ENCODE assay signal across 1 cellular context in the genomic region with DNA sequence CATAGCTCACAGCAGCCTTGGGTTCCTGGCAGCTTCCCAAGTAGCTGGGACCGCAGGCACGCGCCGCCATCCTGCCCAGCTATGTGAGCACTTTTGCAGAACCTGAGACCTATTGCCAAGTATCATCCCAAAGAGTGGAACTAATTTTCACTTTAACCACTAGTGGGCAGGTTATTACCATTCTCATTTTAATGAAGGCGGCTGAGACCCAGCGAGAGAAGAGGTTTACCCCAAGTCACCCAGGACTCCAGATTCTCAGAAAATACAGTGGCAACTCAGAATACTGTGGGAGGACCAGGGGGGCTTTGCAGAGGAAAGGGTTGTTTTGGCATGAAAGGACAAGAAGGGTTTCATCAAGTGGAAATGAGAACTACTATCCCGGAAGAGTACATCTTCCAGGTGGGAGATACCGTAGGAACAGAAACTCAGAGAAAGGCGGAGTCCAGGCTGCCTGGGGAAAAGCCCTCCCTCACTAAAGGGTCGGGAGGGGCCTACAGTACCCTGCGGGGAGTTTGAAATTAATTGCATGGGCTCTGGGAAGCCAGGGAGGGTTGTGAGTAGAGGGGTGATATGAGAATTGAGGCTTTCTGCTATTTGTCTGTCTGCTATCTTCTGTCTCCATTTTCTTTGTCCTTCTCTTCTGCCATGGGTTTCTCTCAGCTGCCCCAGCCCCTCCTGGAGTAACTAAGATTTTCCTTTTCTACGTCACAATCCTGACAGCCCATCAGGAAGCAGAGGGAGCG.
TF ChIP-seq lines count a peak whose summit lies in the region.

No MANE protein-coding gene starts in this region.

TF ChIP-seq in GM23338, 12 proteins besides CTCF, POLR2A, EP300 and RAD21 (continued from another document):
- TF ChIP-seq, protein P1, sequence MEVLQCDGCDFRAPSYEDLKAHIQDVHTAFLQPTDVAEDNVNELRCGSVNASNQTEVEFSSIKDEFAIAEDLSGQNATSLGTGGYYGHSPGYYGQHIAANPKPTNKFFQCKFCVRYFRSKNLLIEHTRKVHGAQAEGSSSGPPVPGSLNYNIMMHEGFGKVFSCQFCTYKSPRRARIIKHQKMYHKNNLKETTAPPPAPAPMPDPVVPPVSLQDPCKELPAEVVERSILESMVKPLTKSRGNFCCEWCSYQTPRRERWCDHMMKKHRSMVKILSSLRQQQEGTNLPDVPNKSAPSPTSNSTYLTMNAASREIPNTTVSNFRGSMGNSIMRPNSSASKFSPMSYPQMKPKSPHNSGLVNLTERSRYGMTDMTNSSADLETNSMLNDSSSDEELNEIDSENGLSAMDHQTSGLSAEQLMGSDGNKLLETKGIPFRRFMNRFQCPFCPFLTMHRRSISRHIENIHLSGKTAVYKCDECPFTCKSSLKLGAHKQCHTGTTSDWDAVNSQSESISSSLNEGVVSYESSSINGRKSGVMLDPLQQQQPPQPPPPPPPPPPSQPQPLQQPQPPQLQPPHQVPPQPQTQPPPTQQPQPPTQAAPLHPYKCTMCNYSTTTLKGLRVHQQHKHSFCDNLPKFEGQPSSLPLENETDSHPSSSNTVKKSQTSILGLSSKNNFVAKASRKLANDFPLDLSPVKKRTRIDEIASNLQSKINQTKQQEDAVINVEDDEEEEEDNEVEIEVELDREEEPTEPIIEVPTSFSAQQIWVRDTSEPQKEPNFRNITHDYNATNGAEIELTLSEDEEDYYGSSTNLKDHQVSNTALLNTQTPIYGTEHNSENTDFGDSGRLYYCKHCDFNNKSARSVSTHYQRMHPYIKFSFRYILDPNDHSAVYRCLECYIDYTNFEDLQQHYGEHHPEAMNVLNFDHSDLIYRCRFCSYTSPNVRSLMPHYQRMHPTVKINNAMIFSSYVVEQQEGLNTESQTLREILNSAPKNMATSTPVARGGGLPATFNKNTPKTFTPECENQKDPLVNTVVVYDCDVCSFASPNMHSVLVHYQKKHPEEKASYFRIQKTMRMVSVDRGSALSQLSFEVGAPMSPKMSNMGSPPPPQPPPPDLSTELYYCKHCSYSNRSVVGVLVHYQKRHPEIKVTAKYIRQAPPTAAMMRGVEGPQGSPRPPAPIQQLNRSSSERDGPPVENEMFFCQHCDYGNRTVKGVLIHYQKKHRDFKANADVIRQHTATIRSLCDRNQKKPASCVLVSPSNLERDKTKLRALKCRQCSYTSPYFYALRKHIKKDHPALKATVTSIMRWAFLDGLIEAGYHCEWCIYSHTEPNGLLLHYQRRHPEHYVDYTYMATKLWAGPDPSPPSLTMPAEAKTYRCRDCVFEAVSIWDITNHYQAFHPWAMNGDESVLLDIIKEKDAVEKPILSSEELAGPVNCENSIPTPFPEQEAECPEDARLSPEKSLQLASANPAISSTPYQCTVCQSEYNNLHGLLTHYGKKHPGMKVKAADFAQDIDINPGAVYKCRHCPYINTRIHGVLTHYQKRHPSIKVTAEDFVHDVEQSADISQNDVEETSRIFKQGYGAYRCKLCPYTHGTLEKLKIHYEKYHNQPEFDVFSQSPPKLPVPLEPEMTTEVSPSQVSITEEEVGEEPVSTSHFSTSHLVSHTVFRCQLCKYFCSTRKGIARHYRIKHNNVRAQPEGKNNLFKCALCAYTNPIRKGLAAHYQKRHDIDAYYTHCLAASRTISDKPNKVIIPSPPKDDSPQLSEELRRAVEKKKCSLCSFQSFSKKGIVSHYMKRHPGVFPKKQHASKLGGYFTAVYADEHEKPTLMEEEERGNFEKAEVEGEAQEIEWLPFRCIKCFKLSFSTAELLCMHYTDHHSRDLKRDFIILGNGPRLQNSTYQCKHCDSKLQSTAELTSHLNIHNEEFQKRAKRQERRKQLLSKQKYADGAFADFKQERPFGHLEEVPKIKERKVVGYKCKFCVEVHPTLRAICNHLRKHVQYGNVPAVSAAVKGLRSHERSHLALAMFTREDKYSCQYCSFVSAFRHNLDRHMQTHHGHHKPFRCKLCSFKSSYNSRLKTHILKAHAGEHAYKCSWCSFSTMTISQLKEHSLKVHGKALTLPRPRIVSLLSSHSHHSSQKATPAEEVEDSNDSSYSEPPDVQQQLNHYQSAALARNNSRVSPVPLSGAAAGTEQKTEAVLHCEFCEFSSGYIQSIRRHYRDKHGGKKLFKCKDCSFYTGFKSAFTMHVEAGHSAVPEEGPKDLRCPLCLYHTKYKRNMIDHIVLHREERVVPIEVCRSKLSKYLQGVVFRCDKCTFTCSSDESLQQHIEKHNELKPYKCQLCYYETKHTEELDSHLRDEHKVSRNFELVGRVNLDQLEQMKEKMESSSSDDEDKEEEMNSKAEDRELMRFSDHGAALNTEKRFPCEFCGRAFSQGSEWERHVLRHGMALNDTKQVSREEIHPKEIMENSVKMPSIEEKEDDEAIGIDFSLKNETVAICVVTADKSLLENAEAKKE (CRISPR knock-in tag; IDR thresholded peaks at IDR 0.05): no peak
- TF ChIP-seq EZH2 (IDR thresholded peaks at IDR 0.05; ENCODE audit: low read depth, unreplicated experiment): no peak
- no peak for TF ChIP-seq POLR2AphosphoS5 (IDR thresholded peaks at IDR 0.05; ENCODE audit: low read depth)
- no peak for TF ChIP-seq EZH2phosphoT487 (IDR thresholded peaks at IDR 0.05; ENCODE audit: unreplicated experiment)
- TF ChIP-seq, protein P2, sequence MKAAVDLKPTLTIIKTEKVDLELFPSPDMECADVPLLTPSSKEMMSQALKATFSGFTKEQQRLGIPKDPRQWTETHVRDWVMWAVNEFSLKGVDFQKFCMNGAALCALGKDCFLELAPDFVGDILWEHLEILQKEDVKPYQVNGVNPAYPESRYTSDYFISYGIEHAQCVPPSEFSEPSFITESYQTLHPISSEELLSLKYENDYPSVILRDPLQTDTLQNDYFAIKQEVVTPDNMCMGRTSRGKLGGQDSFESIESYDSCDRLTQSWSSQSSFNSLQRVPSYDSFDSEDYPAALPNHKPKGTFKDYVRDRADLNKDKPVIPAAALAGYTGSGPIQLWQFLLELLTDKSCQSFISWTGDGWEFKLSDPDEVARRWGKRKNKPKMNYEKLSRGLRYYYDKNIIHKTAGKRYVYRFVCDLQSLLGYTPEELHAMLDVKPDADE (IDR thresholded peaks at IDR 0.05): no peak
- TF ChIP-seq STAT1 (IDR thresholded peaks at IDR 0.05; ENCODE audit: unreplicated experiment): no peak
- TF ChIP-seq ZNF114 (CRISPR knock-in tag; IDR thresholded peaks at IDR 0.05): no peak
TF ChIP-seq in GM23338: peak in this region for 0.
